In genomic region chr3:17550624-17551023, GRCh38 we compare ENCODE assay signal across 24 cellular contexts.
"Had no signal": no experiment of that assay in that cellular context is flagged by ENCODE, and none has a peak within 500 bp of the region (broad histone marks: within the 10 kb centered on the region; RNA-seq: fewer than 3 reads in every experiment).

No MANE protein-coding gene starts in this region.

- H3K4me3 ChIP-seq: body of pancreas, colonic mucosa, esophagus muscularis mucosa, gastrocnemius medialis, heart right ventricle had no signal

- H3K4me1 ChIP-seq: colonic mucosa had no signal

- H3K27ac ChIP-seq: body of pancreas, colonic mucosa, esophagus muscularis mucosa, gastrocnemius medialis had no signal

- ATAC-seq: activated CD4-positive, alpha-beta T cell treated with anti-CD3 and anti-CD28 coated beads for 36 hours; activated T-cell treated with anti-CD3 and anti-CD28 coated beads, Interleukin-2, amount 50 U/mL, for 72 hours; body of pancreas; gastrocnemius medialis; heart right ventricle had no signal

- H3K9me3 ChIP-seq: body of pancreas, colonic mucosa, esophagus muscularis mucosa, gastrocnemius medialis, heart right ventricle had no signal

- H3K27me3 ChIP-seq: body of pancreas, colonic mucosa, esophagus muscularis mucosa, gastrocnemius medialis, heart right ventricle had no signal

- H3K36me3 ChIP-seq: colonic mucosa, esophagus muscularis mucosa, gastrocnemius medialis, heart right ventricle had no signal

- DNase-seq: activated CD4-positive, alpha-beta memory T cell treated with anti-CD3 and anti-CD28 coated beads for 36 hours; activated CD4-positive, alpha-beta T cell treated with anti-CD3 and anti-CD28 coated beads for 36 hours; activated CD4-positive, alpha-beta T cell treated with anti-CD3 and anti-CD28 coated beads, Interleukin-2, amount 10 ng/mL, durations not matched to agents 24 days and 14 days; activated CD4-positive, CD25-positive, alpha-beta regulatory T cell; activated CD4-positive, CD25-positive, alpha-beta regulatory T cell treated with anti-CD3 and anti-CD28 coated beads, Interleukin-2, amount 50 U/mL, for 72 hours; activated CD8-positive, alpha-beta memory T cell treated with anti-CD3 and anti-CD28 coated beads, Interleukin-2, amount 50 U/mL, for 48 hours; activated effector memory CD4-positive, alpha-beta T cell treated with Interleukin-2 at 50 U/mL for 16 hours; activated gamma-delta T cell treated with Interleukin-2 at 50 U/mL for 16 hours; activated naive CD4-positive, alpha-beta T cell treated with anti-CD3 and anti-CD28 coated beads, Interleukin-2, amount 50 U/mL, for 16 hours; activated naive CD4-positive, alpha-beta T cell treated with Interleukin-2 at 50 U/mL for 16 hours; activated T-cell treated with anti-CD3 and anti-CD28 coated beads for 4 hours; activated T-cell treated with anti-CD3 and anti-CD28 coated beads, Interleukin-2, amount 50 U/mL, for 24 hours; activated T-cell treated with anti-CD3 and anti-CD28 coated beads, Interleukin-2, amount 50 U/mL, for 72 hours; amniotic stem cell; aorta; body of pancreas; caudate nucleus; colonic mucosa; effector memory CD4-positive, alpha-beta T cell; erythroblast; gastrocnemius medialis; heart right ventricle; T-helper 2 cell had no signal
